29 cellular contexts compared by ENCODE assay signal in the genomic region with DNA sequence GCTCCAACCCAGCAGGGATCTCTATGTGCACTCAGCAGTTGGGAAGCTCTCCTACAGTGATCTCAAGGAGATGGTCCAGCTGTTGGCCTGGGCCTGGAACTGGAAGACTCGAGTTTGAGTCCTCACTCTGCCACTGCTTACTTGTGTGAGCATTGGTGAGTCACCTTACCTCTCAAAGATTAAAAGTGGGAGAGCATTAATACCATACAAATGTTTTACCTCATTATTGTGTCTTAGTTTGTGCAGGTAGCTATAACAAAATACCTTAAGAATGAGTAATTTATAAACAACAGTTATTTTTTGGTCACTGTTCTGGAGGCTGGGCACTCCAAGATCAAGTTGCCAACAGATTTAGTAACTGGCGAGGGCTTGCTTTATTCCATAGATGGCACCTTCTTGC.
"Had no signal": no experiment of that assay in that cellular context is flagged by ENCODE, and none has a peak within 500 bp of the region (broad histone marks: within the 10 kb centered on the region; RNA-seq: fewer than 3 reads in every experiment).

No MANE protein-coding gene starts in this region.

- H3K9ac ChIP-seq: neural progenitor cell, parathyroid adenoma had no signal

- DNase-seq: hippocampal formation; kidney glomerular epithelial cell; left colon; left lung; lower lobe of right lung; mesendoderm; naive B cell; natural killer cell; nephron progenitor cell; occipital lobe; psoas muscle; right lobe of liver; stimulated activated CD4-positive, alpha-beta T cell treated with anti-CD3 and anti-CD28 coated beads, Interleukin-1b, Interleukin-23, amount 100 ng/mL, for 48 hours; stimulated activated CD4-positive, alpha-beta T cell treated with anti-CD3 and anti-CD28 coated beads, Interleukin-2, amount 100 ng/mL, for 48 hours; stimulated activated CD4-positive, alpha-beta T cell treated with anti-CD3 and anti-CD28 coated beads, Interleukin-4, amount 100 ng/mL, for 4 hours; stimulated activated CD8-positive, alpha-beta memory T cell treated with anti-CD3 and anti-CD28 coated beads, Interleukin-4, amount 100 ng/mL, for 48 hours; stimulated activated naive CD4-positive, alpha-beta T cell treated with Interleukin-2 at 50 U/mL for 16 hours; stimulated activated naive CD8-positive, alpha-beta T cell treated with anti-CD3 and anti-CD28 coated beads, Interleukin-15, amount 100 ng/mL, for 72 hours; substantia nigra; uterus had no signal

- H3K9me3 Mint-ChIP-seq: natural killer cell had no signal

- H3K4me3 Mint-ChIP-seq: mesothelial cell of epicardium; naive B cell; natural killer cell; nephron progenitor cell; neural progenitor cell; stimulated activated memory B cell treated with anti-CD40 and anti-IgM and Interleukin-4, amounts not matched to agents 10 μg/mL and 1 μg/mL and 100 μg/mL, for 72 hours; stimulated activated naive CD8-positive, alpha-beta T cell treated with anti-CD3 and anti-CD28 coated beads, Interleukin-15, amount 100 ng/mL, for 72 hours; type B pancreatic cell had no signal

- H3K4me1 ChIP-seq: left lung, lower lobe of right lung, neural progenitor cell, parathyroid adenoma, psoas muscle, right atrium auricular region, right lobe of liver, tibial nerve, uterus had no signal

- H3K4me1 Mint-ChIP-seq: natural killer cell; nephron progenitor cell; neural progenitor cell; stimulated activated naive CD8-positive, alpha-beta T cell treated with anti-CD3 and anti-CD28 coated beads, Interleukin-15, amount 100 ng/mL, for 72 hours had no signal

- H3K27ac ChIP-seq: left lung, lower lobe of right lung, neural progenitor cell, neutrophil, parathyroid adenoma, psoas muscle, right atrium auricular region, right lobe of liver, tibial nerve, uterus had no signal

- H3K4me3 ChIP-seq: left lung, lower lobe of right lung, neural progenitor cell, psoas muscle, right atrium auricular region, right lobe of liver, smooth muscle cell, tibial nerve, uterus had no signal

- H3K9me3 ChIP-seq: lower lobe of right lung, neutrophil, psoas muscle, right lobe of liver, uterus had no signal

- H3K27me3 Mint-ChIP-seq: stimulated activated memory B cell treated with anti-CD40 and anti-IgM and Interleukin-4, amounts not matched to agents 10 μg/mL and 1 μg/mL and 100 μg/mL, for 72 hours had no signal

- H3K79me2 ChIP-seq: parathyroid adenoma had no signal

- H3K27ac Mint-ChIP-seq: natural killer cell; nephron progenitor cell; stimulated activated memory B cell treated with anti-CD40 and anti-IgM and Interleukin-4, amounts not matched to agents 10 μg/mL and 1 μg/mL and 100 μg/mL, for 72 hours; type B pancreatic cell had no signal

- H2AFZ ChIP-seq: neural progenitor cell, parathyroid adenoma had no signal

- H3K4me2 ChIP-seq: neural progenitor cell, smooth muscle cell had no signal

- H3K27me3 ChIP-seq: left lung, neural progenitor cell, neutrophil, right atrium auricular region, right lobe of liver, tibial nerve, uterus had no signal

- H3K36me3 ChIP-seq: left lung, lower lobe of right lung, neural progenitor cell, neutrophil, right atrium auricular region, right lobe of liver, tibial nerve, uterus had no signal

- H3K36me3 Mint-ChIP-seq: natural killer cell; stimulated activated memory B cell treated with anti-CD40 and anti-IgM and Interleukin-4, amounts not matched to agents 10 μg/mL and 1 μg/mL and 100 μg/mL, for 72 hours; type B pancreatic cell had no signal
